In genomic region chr7:158279539-158280466, GRCh38 we compare ENCODE assay signal across 19 cellular contexts.
A peak's percentile ranks its signal among the peaks of the same experiment; 100 is the strongest.
DNase-seq lines count a peak whose midpoint lies in the region; ATAC-seq and TF ChIP-seq lines count a peak whose summit lies in the region.
"Had no signal": no experiment of that assay in that cellular context is flagged by ENCODE, and none has a peak within 500 bp of the region (broad histone marks: within the 10 kb centered on the region; RNA-seq: fewer than 3 reads in every experiment).

No MANE protein-coding gene starts in this region.

- H2AFZ ChIP-seq in neuronal stem cell (ENCODE audit: low read length): no peak overlapping the region

- H3K27ac ChIP-seq in right atrium auricular region: no peak overlapping the region
- H3K27ac ChIP-seq in neuronal stem cell (replicated peaks; ENCODE audit: low read length): no peak overlapping the region
- H3K27ac ChIP-seq in tibial artery: no peak overlapping the region
- H3K27ac ChIP-seq: HL-60 had no signal

- H3K9me3 Mint-ChIP-seq in WTC11: no peaks in the 10 kb centered on the region
- H3K9me3 Mint-ChIP-seq in activated CD4-positive, alpha-beta T cell treated with anti-CD3 and anti-CD28 coated beads, Interleukin-2, amount 10 ng/mL, durations not matched to agents 24 days and 14 days: no peaks in the 10 kb centered on the region

- no peaks in the 10 kb centered on the region for H3K9me3 ChIP-seq in right atrium auricular region
- peaks cover 0 to 8% of the 10 kb centered on the region in 2 donors for H3K9me3 ChIP-seq in neuronal stem cell (replicated peaks in 1 of 2; ENCODE audit: control insufficient read depth in 2 of 2, insufficient read depth in 1 of 2, low read depth in 1 of 2, low read length in 2 of 2)
- H3K9me3 ChIP-seq in tibial artery: no peaks in the 10 kb centered on the region

- no peak overlapping the region for H3K4me2 ChIP-seq in neuronal stem cell (ENCODE audit: insufficient read depth, low read length, poor library complexity, severe bottlenecking)

- no peak for ATAC-seq in WTC11
- ATAC-seq: GM12878, HCT116 had no signal

- no peak overlapping the region for H3K4ac ChIP-seq in neuronal stem cell (ENCODE audit: low read length)

- H3K27me3 Mint-ChIP-seq in WTC11 (ENCODE audit: low read depth): no peaks in the 10 kb centered on the region
- no peaks in the 10 kb centered on the region for H3K27me3 Mint-ChIP-seq in activated CD4-positive, alpha-beta T cell treated with anti-CD3 and anti-CD28 coated beads, Interleukin-2, amount 10 ng/mL, durations not matched to agents 24 days and 14 days

- CTCF ChIA-PET in WTC11 (lab: Charles Lee): no interaction called here

- H3K79me1 ChIP-seq in neuronal stem cell (ENCODE audit: low read depth, low read length): no peaks in the 10 kb centered on the region

- H3K14ac ChIP-seq in neuronal stem cell (ENCODE audit: low read length): peak overlapping the region; percentile 89

- TF ChIP-seq CTCF in right atrium auricular region (IDR thresholded peaks at IDR 0.05): no peak
- no peak for TF ChIP-seq CTCF in WTC11 (IDR thresholded peaks at IDR 0.05)
- TF ChIP-seq CTCF in tibial artery (IDR thresholded peaks at IDR 0.05): no peak

- H3K18ac ChIP-seq in neuronal stem cell (ENCODE audit: low read length): peak overlapping the region; percentile 55

- no peak overlapping the region for H4K8ac ChIP-seq in neuronal stem cell (ENCODE audit: low read depth, low read length)

- no peak overlapping the region for H4K91ac ChIP-seq in neuronal stem cell (ENCODE audit: low read depth, low read length, poor library complexity)

- H3K4me3 ChIP-seq in right atrium auricular region: no peak overlapping the region
- no peak overlapping the region for H3K4me3 ChIP-seq in neuronal stem cell (ENCODE audit: low read length in 2 of 2)
- H3K4me3 ChIP-seq in tibial artery: no peak overlapping the region
- H3K4me3 ChIP-seq: GM12878 had no signal

- H3K36me3 ChIP-seq in right atrium auricular region: no peaks in the 10 kb centered on the region
- H3K36me3 ChIP-seq in neuronal stem cell (replicated peaks in 1 of 2; ENCODE audit: control insufficient read depth in 2 of 2, insufficient read depth in 2 of 2, low read length in 2 of 2): no peaks in the 10 kb centered on the region
- H3K36me3 ChIP-seq in tibial artery: no peaks in the 10 kb centered on the region

- H3K27me3 ChIP-seq in right atrium auricular region (no peaks in the 10 kb centered on the region), neuronal stem cell (ENCODE audit: control insufficient read depth in 3 of 3, insufficient read depth in 3 of 3, low read depth in 1 of 3, low read length in 3 of 3) (peaks cover 0 to 9% (median 0%) of the 10 kb centered on the region in 3 experiments), tibial artery (no peaks in the 10 kb centered on the region)

- H3K23ac ChIP-seq in neuronal stem cell (ENCODE audit: low read depth, low read length, poor library complexity): no peak overlapping the region

- WGBS in neuronal stem cell (ENCODE audit: extremely low coverage in 2 of 2, insufficient read length in 2 of 2, insufficient replicate concordance in 1 of 2), 2 donors: no CpG with 5 or more reads among the region's 54 CpGs

- H2BK5ac ChIP-seq in neuronal stem cell (ENCODE audit: low read length): no peak overlapping the region

- H3K4me1 Mint-ChIP-seq in WTC11: peaks cover 3% of the 10 kb centered on the region; the same call in 1 of the 2 replicates
- no peaks in the 10 kb centered on the region for H3K4me1 Mint-ChIP-seq in activated CD4-positive, alpha-beta T cell treated with anti-CD3 and anti-CD28 coated beads, Interleukin-2, amount 10 ng/mL, durations not matched to agents 24 days and 14 days

- DNase-seq in cardiac septum (ENCODE audit: low spot score) (peak; percentile 51), right atrium auricular region (ENCODE audit: low spot score) (no peak), WTC11 (ENCODE audit: low spot score) (peak; percentile 7), neuronal stem cell (ENCODE audit: low spot score) (no peak), tibial artery (peak; percentile 8 to 53), iPS-NIHi11 (ENCODE audit: low spot score) (no peak), NCI-H1105 treated with DMSO at 0.1 percent for 48 hours (lab: John Stamatoyannopoulos, UW) (no peak)
- no peak for DNase-seq in activated CD4-positive, alpha-beta T cell treated with anti-CD3 and anti-CD28 coated beads, Interleukin-2, amount 10 ng/mL, durations not matched to agents 24 days and 14 days
- DNase-seq: C1 segment of cervical spinal cord; DMS 273 treated with DMSO at 0.1 percent for 48 hours; GDM1; NCI-H1417 treated with DMSO at 0.1 percent for 48 hours; NCI-H2029 treated with DMSO at 0.1 percent for 48 hours; NCI-H2171 treated with DMSO at 0.1 percent for 48 hours; NCI-H446 treated with DMSO at 0.1 percent for 48 hours; NK-92 treated with Interleukin-12 subunit alpha and Interleukin-12 subunit beta, amount 100 ng/mL, for 24 hours had no signal

- POLR2A ChIA-PET in WTC11 (lab: Charles Lee): no interaction called here

- no peak overlapping the region for H2BK120ac ChIP-seq in neuronal stem cell (ENCODE audit: low read depth, low read length)

- no peak overlapping the region for H3K4me3 Mint-ChIP-seq in WTC11
- no peak overlapping the region for H3K4me3 Mint-ChIP-seq in activated CD4-positive, alpha-beta T cell treated with anti-CD3 and anti-CD28 coated beads, Interleukin-2, amount 10 ng/mL, durations not matched to agents 24 days and 14 days

- H2BK12ac ChIP-seq in neuronal stem cell (ENCODE audit: low read length): peak overlapping the region; percentile 58

- H3K4me1 ChIP-seq in right atrium auricular region: no peaks in the 10 kb centered on the region
- no peaks in the 10 kb centered on the region for H3K4me1 ChIP-seq in neuronal stem cell (ENCODE audit: control insufficient read depth in 2 of 2, insufficient read depth in 1 of 2, low read depth in 1 of 2, low read length in 2 of 2)
- no peaks in the 10 kb centered on the region for H3K4me1 ChIP-seq in tibial artery

- no peak overlapping the region for H3K9ac ChIP-seq in neuronal stem cell (ENCODE audit: low read depth, low read length, poor library complexity)

- H3K27ac Mint-ChIP-seq in WTC11: no peak overlapping the region
- no peak overlapping the region for H3K27ac Mint-ChIP-seq in activated CD4-positive, alpha-beta T cell treated with anti-CD3 and anti-CD28 coated beads, Interleukin-2, amount 10 ng/mL, durations not matched to agents 24 days and 14 days

- H2BK15ac ChIP-seq in neuronal stem cell (ENCODE audit: low read length): peak overlapping the region; percentile 58

- intact Hi-C loops in cardiac septum (cut with DNase I): no loop called here
- intact Hi-C loops in tibial artery (cut with DNase I; ENCODE audit: low total_unique reads): no loop called here
- intact Hi-C loops in activated CD4-positive, alpha-beta T cell treated with anti-CD3 and anti-CD28 coated beads, Interleukin-2, amount 10 ng/mL, durations not matched to agents 24 days and 14 days (cut with micrococcal nuclease): no loop called here

- H3K36me3 Mint-ChIP-seq in WTC11: no peaks in the 10 kb centered on the region; the same call in 1 of the 2 replicates
- H3K36me3 Mint-ChIP-seq in activated CD4-positive, alpha-beta T cell treated with anti-CD3 and anti-CD28 coated beads, Interleukin-2, amount 10 ng/mL, durations not matched to agents 24 days and 14 days (ENCODE audit: low read depth): no peaks in the 10 kb centered on the region

- H2AK5ac ChIP-seq in neuronal stem cell (ENCODE audit: low read depth, low read length): peak overlapping the region; percentile 35

TF ChIP-seq in WTC11, 78 proteins besides CTCF, POLR2A, EP300 and RAD21 (continues in another document):
- TF ChIP-seq CDX4 (CRISPR knock-in tag; IDR thresholded peaks at IDR 0.05; ENCODE audit: borderline replicate concordance) (no peak), ESRRA (CRISPR knock-in tag; IDR thresholded peaks at IDR 0.05; ENCODE audit: borderline replicate concordance) (no peak), TEAD4 (CRISPR knock-in tag; IDR thresholded peaks at IDR 0.05) (no peak), ZBTB21 (CRISPR knock-in tag; IDR thresholded peaks at IDR 0.05; ENCODE audit: borderline replicate concordance) (no peak), ZSCAN18 (CRISPR knock-in tag; IDR thresholded peaks at IDR 0.05) (no peak), ZNF121 (CRISPR knock-in tag; IDR thresholded peaks at IDR 0.05) (no peak), ATF3 (CRISPR knock-in tag; conservative IDR thresholded peaks at IDR 0.05) (no peak), NR1H2 (CRISPR knock-in tag; IDR thresholded peaks at IDR 0.05) (no peak)

Comparison
In these comparisons a context has a peak if more than half of its experiments do, and no peak if none do; other contexts are left out.
1. DNase-seq: peak in cardiac septum (single experiment), WTC11 (single experiment) and tibial artery (2 of 2); none in right atrium auricular region (single experiment), neuronal stem cell (single experiment), activated CD4-positive, alpha-beta T cell treated with anti-CD3 and anti-CD28 coated beads, Interleukin-2, amount 10 ng/mL, durations not matched to agents 24 days and 14 days (single experiment), iPS-NIHi11 (single experiment) and NCI-H1105 treated with DMSO at 0.1 percent for 48 hours (single experiment).